In the genomic region with DNA sequence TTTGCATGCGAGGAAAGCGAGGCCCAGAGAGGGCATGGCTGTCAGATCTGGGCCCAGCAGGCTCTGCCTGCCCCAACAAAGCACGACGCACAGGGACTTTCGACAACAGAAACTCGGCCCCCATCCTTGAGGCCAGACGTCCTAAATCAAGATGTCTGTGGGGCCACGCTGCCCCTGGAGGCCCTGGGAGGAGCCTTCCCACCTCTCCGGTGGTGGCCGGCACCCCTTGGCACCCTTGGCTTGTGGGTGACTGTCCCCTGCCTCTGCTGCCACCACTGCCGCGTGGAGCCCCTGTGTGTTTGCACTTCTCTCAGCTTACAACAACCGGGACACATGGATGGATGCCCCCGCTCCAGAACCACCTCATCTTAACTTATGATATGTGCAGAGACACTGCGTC, we compare ENCODE assay signal across 24 cellular contexts. TPM values are rescaled to one million over a fixed set of nuclear protein-coding genes. Genes with fewer than 3 reads are reported as not detected.
"Had no signal": no experiment of that assay in that cellular context is flagged by ENCODE, and none has a peak within 500 bp of the region (broad histone marks: within the 10 kb centered on the region; RNA-seq: fewer than 3 reads in every experiment).

No MANE protein-coding gene starts in this region.

- H3K27ac ChIP-seq: gastrocnemius medialis, spleen, testis had no signal

- H3K27ac Mint-ChIP-seq: activated CD4-positive, alpha-beta T cell treated with anti-CD3 and anti-CD28 coated beads, Interleukin-2, amount 10 ng/mL, durations not matched to agents 24 days and 14 days; mesothelial cell of epicardium; nephron progenitor cell; type B pancreatic cell had no signal

- H3K9me3 Mint-ChIP-seq: activated CD4-positive, alpha-beta T cell treated with anti-CD3 and anti-CD28 coated beads, Interleukin-2, amount 10 ng/mL, durations not matched to agents 24 days and 14 days; activated naive CD4-positive, alpha-beta T cell treated with anti-CD3 and anti-CD28 coated beads, Interleukin-2, amount 50 U/mL, for 72 hours; mesothelial cell of epicardium; nephron progenitor cell; stimulated activated memory B cell treated with anti-CD40 and anti-IgM and Interleukin-4, amounts not matched to agents 10 μg/mL and 1 μg/mL and 100 μg/mL, for 72 hours; type B pancreatic cell had no signal

- H3K4me3 ChIP-seq: gastrocnemius medialis, spleen, testis had no signal

- H3K4me3 Mint-ChIP-seq: activated CD4-positive, alpha-beta T cell treated with anti-CD3 and anti-CD28 coated beads, Interleukin-2, amount 10 ng/mL, durations not matched to agents 24 days and 14 days; mesothelial cell of epicardium; nephron progenitor cell; stimulated activated memory B cell treated with anti-CD40 and anti-IgM and Interleukin-4, amounts not matched to agents 10 μg/mL and 1 μg/mL and 100 μg/mL, for 72 hours; type B pancreatic cell had no signal

- H3K27me3 ChIP-seq: gastrocnemius medialis, spleen, testis had no signal

- ATAC-seq: activated naive CD4-positive, alpha-beta T cell treated with anti-CD3 and anti-CD28 coated beads, Interleukin-2, amount 50 U/mL, for 72 hours; esophagus mucosa; gastrocnemius medialis; left lobe of liver; stimulated activated memory B cell treated with anti-CD40 and anti-IgM and Interleukin-4, amounts not matched to agents 10 μg/mL and 1 μg/mL and 100 μg/mL, for 72 hours had no signal

- H3K27me3 Mint-ChIP-seq: activated CD4-positive, alpha-beta T cell treated with anti-CD3 and anti-CD28 coated beads, Interleukin-2, amount 10 ng/mL, durations not matched to agents 24 days and 14 days; stimulated activated memory B cell treated with anti-CD40 and anti-IgM and Interleukin-4, amounts not matched to agents 10 μg/mL and 1 μg/mL and 100 μg/mL, for 72 hours; type B pancreatic cell had no signal

- H3K9me3 ChIP-seq: gastrocnemius medialis, spleen, testis had no signal

- DNase-seq: activated CD4-positive, alpha-beta T cell treated with anti-CD3 and anti-CD28 coated beads, Interleukin-2, amount 10 ng/mL, durations not matched to agents 24 days and 14 days; activated CD8-positive, alpha-beta memory T cell treated with anti-CD3 and anti-CD28 coated beads for 24 hours; activated gamma-delta T cell treated with Interleukin-2 at 50 U/mL for 16 hours; cerebellar nuclear complex; cortex of kidney; gastrocnemius medialis; head of caudate nucleus; kidney; nephron progenitor cell; occipital lobe; spleen; stimulated activated CD4-positive, alpha-beta T cell treated with anti-CD3 and anti-CD28 coated beads, Interleukin-4, amount 100 ng/mL, for 4 hours; T1000; testis had no signal

RNA-seq across cellular contexts. Expression of gene GRIN3B, which starts 11.7 kb away (rescaled TPM):
- total RNA-seq: esophagus mucosa; gastrocnemius medialis; left lobe of liver; occipital lobe; T-helper 1 cell treated with Interleukin-12 subunit alpha and Interleukin-12 subunit beta and Interleukin-4 antibody, amounts not matched to agents 30 ng/mL and 1 ng/mL, for 36 hours had no signal
- polyA plus RNA-seq: spleen had no signal

RNA-seq across cellular contexts. Expression of gene RNU6-2, which starts 32.8 kb away (rescaled TPM):
- total RNA-seq: activated CD4-positive, alpha-beta T cell treated with anti-CD3 and anti-CD28 coated beads, Interleukin-2, amount 10 ng/mL, durations not matched to agents 24 days and 14 days; activated naive CD4-positive, alpha-beta T cell treated with anti-CD3 and anti-CD28 coated beads, Interleukin-2, amount 50 U/mL, for 72 hours; bronchial epithelial cell; esophagus mucosa; gastrocnemius medialis; kidney; left lobe of liver; lung microvascular endothelial cell; mesothelial cell of epicardium; occipital lobe; renal cortical epithelial cell; spleen; T-helper 1 cell treated with Interleukin-12 subunit alpha and Interleukin-12 subunit beta and Interleukin-4 antibody, amounts not matched to agents 30 ng/mL and 1 ng/mL, for 36 hours; testis had no signal
- polyA plus RNA-seq: spleen had no signal
